Comparison of ENCODE assay signal across 15 cellular contexts in the genomic region with DNA sequence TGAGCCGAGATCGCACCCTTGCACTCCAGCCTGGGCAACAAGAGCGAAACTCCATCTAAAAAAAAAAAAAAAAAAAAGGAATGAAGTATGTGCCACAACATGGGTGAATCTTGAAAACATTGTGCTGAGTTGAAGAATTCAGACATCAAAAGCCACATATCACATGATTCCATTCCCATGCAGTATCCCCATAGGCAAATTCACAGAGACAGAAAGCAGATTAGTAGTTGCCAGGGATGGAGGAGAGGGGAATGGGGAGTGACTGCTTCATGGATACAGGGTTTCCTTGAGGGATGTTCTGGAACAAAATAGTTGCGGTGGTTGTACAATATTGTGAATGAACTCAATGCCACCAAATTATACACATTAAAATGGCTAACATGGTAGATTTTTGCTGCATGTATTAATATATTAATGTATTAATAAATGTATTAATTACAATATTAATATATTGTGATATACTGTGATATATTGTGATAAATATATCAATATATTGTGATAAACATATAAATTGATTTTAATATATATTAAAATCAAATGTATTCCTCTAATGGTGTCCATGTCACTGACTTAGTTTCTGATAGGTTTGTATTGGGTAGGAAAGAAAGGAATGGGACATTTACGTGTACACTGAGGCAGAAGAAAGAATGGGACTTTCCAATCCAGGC. TPM values are rescaled to one million over a fixed set of nuclear protein-coding genes. Genes with fewer than 3 reads are reported as not detected.
A peak's percentile ranks its signal among the peaks of the same experiment; 100 is the strongest.
DNase-seq lines count a peak whose midpoint lies in the region; ATAC-seq and TF ChIP-seq lines count a peak whose summit lies in the region.
"Had no signal": no experiment of that assay in that cellular context is flagged by ENCODE, and none has a peak within 500 bp of the region (broad histone marks: within the 10 kb centered on the region; RNA-seq: fewer than 3 reads in every experiment).

No MANE protein-coding gene starts in this region.

- no peaks in the 10 kb centered on the region for H3K9me3 Mint-ChIP-seq in activated naive CD4-positive, alpha-beta T cell treated with anti-CD3 and anti-CD28 coated beads for 36 hours
- H3K9me3 Mint-ChIP-seq in stimulated activated naive B cell treated with anti-CD40 and anti-IgM and Interleukin-4, amounts not matched to agents 10 μg/mL and 1 μg/mL and 100 μg/mL, for 72 hours = no peaks in the 10 kb centered on the region

- TF ChIP-seq EP300 in gastroesophageal sphincter (IDR thresholded peaks at IDR 0.05) = no peak

- no peak overlapping the region for H2AFZ ChIP-seq in OCI-LY3 (ENCODE audit: low read depth, low read length)
- H2AFZ ChIP-seq: parathyroid adenoma had no signal

- H3K4me1 ChIP-seq in OCI-LY3 (ENCODE audit: low read length) (peaks cover 43% of the 10 kb centered on the region), gastroesophageal sphincter (peaks cover 6 to 82% (median 38%) of the 10 kb centered on the region in 3 donors)
- H3K4me1 ChIP-seq: HAP-1 had no signal

- no peak for DNase-seq in activated naive CD4-positive, alpha-beta T cell treated with anti-CD3 and anti-CD28 coated beads for 36 hours
- DNase-seq in activated naive CD4-positive, alpha-beta T cell treated with Interleukin-2 at 50 U/mL for 16 hours = no peak
- DNase-seq in brain microvascular endothelial cell (no peak), HCEC 1CT (no peak), NCI-H345 treated with DMSO at 0.1 percent for 48 hours (lab: John Stamatoyannopoulos, UW; ENCODE audit: unreplicated experiment) (no peak)
- DNase-seq in stimulated activated naive B cell treated with anti-CD40 and anti-IgM and Interleukin-4, amounts not matched to agents 10 μg/mL and 1 μg/mL and 100 μg/mL, for 72 hours = no peak
- DNase-seq: hippocampal formation, left colon, NCI-H187, NCI-H69 had no signal

- H3K27ac ChIP-seq in OCI-LY3 (ENCODE audit: low read length) (peak overlapping the region; percentile 90), brain microvascular endothelial cell (peak overlapping the region; percentile 99), gastroesophageal sphincter (peak overlapping the region in 1 of 4 donors; percentile 20)
- H3K27ac ChIP-seq: parathyroid adenoma had no signal

- peak overlapping the region; percentile 70; the same call in 1 of the 2 replicates for H3K9ac ChIP-seq in OCI-LY3 (ENCODE audit: low read length)
- H3K9ac ChIP-seq: parathyroid adenoma had no signal

- ATAC-seq in stimulated activated naive B cell treated with anti-CD40 and anti-IgM and Interleukin-4, amounts not matched to agents 10 μg/mL and 1 μg/mL and 100 μg/mL, for 72 hours (replicated peaks) = no peak
- no peak for ATAC-seq in gastroesophageal sphincter
- ATAC-seq: esophagus mucosa, left colon had no signal

- peaks cover 2% of the 10 kb centered on the region for H3K36me3 ChIP-seq in OCI-LY3 (replicated peaks; ENCODE audit: low read depth, low read length)
- peaks cover 72% of the 10 kb centered on the region for H3K36me3 ChIP-seq in brain microvascular endothelial cell (replicated peaks)
- no peaks in the 10 kb centered on the region for H3K36me3 ChIP-seq in gastroesophageal sphincter
- H3K36me3 ChIP-seq: HAP-1 had no signal

- H3K4me1 Mint-ChIP-seq in activated naive CD4-positive, alpha-beta T cell treated with anti-CD3 and anti-CD28 coated beads for 36 hours (ENCODE audit: low read depth) = peaks cover 45% of the 10 kb centered on the region
- peaks cover 0 to 48% of the 10 kb centered on the region in 2 donors for H3K4me1 Mint-ChIP-seq in stimulated activated naive B cell treated with anti-CD40 and anti-IgM and Interleukin-4, amounts not matched to agents 10 μg/mL and 1 μg/mL and 100 μg/mL, for 72 hours

- no peak for TF ChIP-seq POLR2A in gastroesophageal sphincter (IDR thresholded peaks at IDR 0.05)

- H3K36me3 Mint-ChIP-seq in activated naive CD4-positive, alpha-beta T cell treated with anti-CD3 and anti-CD28 coated beads for 36 hours (ENCODE audit: low read depth) = peaks cover 9% of the 10 kb centered on the region
- peaks cover 21 to 26% of the 10 kb centered on the region in 2 donors for H3K36me3 Mint-ChIP-seq in stimulated activated naive B cell treated with anti-CD40 and anti-IgM and Interleukin-4, amounts not matched to agents 10 μg/mL and 1 μg/mL and 100 μg/mL, for 72 hours

- CTCF ChIA-PET in activated naive CD4-positive, alpha-beta T cell treated with anti-CD3 and anti-CD28 coated beads for 36 hours (lab: Charles Lee) = interaction anchor here (1.1 to 2.0 kb wide), 5 partner anchors 16 to 201 kb away, joined by 3 to 19 read pairs (median 5); no protein-coding TSS in a partner anchor

- H3K27me3 ChIP-seq in OCI-LY3 (ENCODE audit: low read depth, low read length) = peaks cover 13% of the 10 kb centered on the region
- H3K27me3 ChIP-seq in brain microvascular endothelial cell (replicated peaks) = no peaks in the 10 kb centered on the region
- no peaks in the 10 kb centered on the region for H3K27me3 ChIP-seq in gastroesophageal sphincter

- no peaks in the 10 kb centered on the region for H3K27me3 Mint-ChIP-seq in activated naive CD4-positive, alpha-beta T cell treated with anti-CD3 and anti-CD28 coated beads for 36 hours (ENCODE audit: low read depth)
- no peaks in the 10 kb centered on the region for H3K27me3 Mint-ChIP-seq in stimulated activated naive B cell treated with anti-CD40 and anti-IgM and Interleukin-4, amounts not matched to agents 10 μg/mL and 1 μg/mL and 100 μg/mL, for 72 hours

- intact Hi-C loops in activated naive CD4-positive, alpha-beta T cell treated with anti-CD3 and anti-CD28 coated beads for 36 hours (cut with micrococcal nuclease) = loop anchor here (10.0 kb wide), 1 partner anchor 665 kb away; no protein-coding TSS in a partner anchor

- H3K4me3 ChIP-seq in OCI-LY3 (ENCODE audit: low read length) (peak overlapping the region; percentile 73), brain microvascular endothelial cell (ENCODE audit: low read depth, low read length) (no peak overlapping the region), gastroesophageal sphincter (no peak overlapping the region)
- H3K4me3 ChIP-seq: HAP-1 had no signal

- H3K4me2 ChIP-seq in OCI-LY3 (ENCODE audit: low read length) = peak overlapping the region; percentile 98

- H3K4me3 Mint-ChIP-seq in activated naive CD4-positive, alpha-beta T cell treated with anti-CD3 and anti-CD28 coated beads for 36 hours = no peak overlapping the region
- peak overlapping the region; percentile 47 to 62 for H3K4me3 Mint-ChIP-seq in stimulated activated naive B cell treated with anti-CD40 and anti-IgM and Interleukin-4, amounts not matched to agents 10 μg/mL and 1 μg/mL and 100 μg/mL, for 72 hours

- WGBS in gastroesophageal sphincter (ENCODE audit: low coverage in 1 of 2), 2 donors = 50% methylated on average over 2 of the region's 5 CpGs

- in situ Hi-C loops in brain microvascular endothelial cell (cut with HindIII; ENCODE audit: low pct_ligation_motif_present, low sequenced_read_pairs) = no loop called here

- peaks cover 8% of the 10 kb centered on the region; the same call in 1 of the 2 replicates for H4K20me1 ChIP-seq in OCI-LY3 (ENCODE audit: insufficient read depth, low read length)

- H3K27ac Mint-ChIP-seq in activated naive CD4-positive, alpha-beta T cell treated with anti-CD3 and anti-CD28 coated beads for 36 hours = peak overlapping the region; percentile 67
- H3K27ac Mint-ChIP-seq in stimulated activated naive B cell treated with anti-CD40 and anti-IgM and Interleukin-4, amounts not matched to agents 10 μg/mL and 1 μg/mL and 100 μg/mL, for 72 hours = peak overlapping the region; percentile 79

- TF ChIP-seq CTCF in OCI-LY3 (IDR thresholded peaks at IDR 0.05; ENCODE audit: low read depth, low read length) (no peak), brain microvascular endothelial cell (IDR thresholded peaks at IDR 0.05; ENCODE audit: low read depth, low read length, missing control alignments) (no peak), gastroesophageal sphincter (IDR thresholded peaks at IDR 0.05) (no peak)

- H3K9me3 ChIP-seq in OCI-LY3 (ENCODE audit: insufficient read depth, low read length) = no peaks in the 10 kb centered on the region
- H3K9me3 ChIP-seq in gastroesophageal sphincter = no peaks in the 10 kb centered on the region
- H3K9me3 ChIP-seq: HAP-1 had no signal

- H3K79me2 ChIP-seq in OCI-LY3 (ENCODE audit: low read length) = peaks cover 20% of the 10 kb centered on the region

RNA-seq across cellular contexts. Expression of a gene that starts 34.9 kb away (rescaled TPM):
- 10 to 100 TPM; 35.1 to 39.2 TPM for total RNA-seq in activated naive CD4-positive, alpha-beta T cell treated with anti-CD3 and anti-CD28 coated beads for 36 hours
- 10 to 100 TPM; 19.8 to 30.6 (median 25.9) TPM for total RNA-seq in gastroesophageal sphincter
